ENCODE assay signal across 13 cellular contexts in genomic region chr10:79275431-79275851, GRCh38.
A peak's percentile ranks its signal among the peaks of the same experiment; 100 is the strongest.
DNase-seq lines count a peak whose midpoint lies in the region; ATAC-seq, FAIRE-seq and TF ChIP-seq lines count a peak whose summit lies in the region.
"Had no signal": no experiment of that assay in that cellular context is flagged by ENCODE, and none has a peak within 500 bp of the region (broad histone marks: within the 10 kb centered on the region; RNA-seq: fewer than 3 reads in every experiment).

No MANE protein-coding gene starts in this region.

- H3K27ac ChIP-seq in pancreas = peak overlapping the region; percentile 51 to 67 (median 64)
- H3K27ac ChIP-seq in vagina = peak overlapping the region; percentile 83
- H3K27ac ChIP-seq: 22Rv1 had no signal

- H3K36me3 Mint-ChIP-seq in glutamatergic neuron (ENCODE audit: unreplicated experiment) = peaks cover 1% of the 10 kb centered on the region

- H3K27me3 Mint-ChIP-seq in glutamatergic neuron (ENCODE audit: unreplicated experiment) = peaks cover 45% of the 10 kb centered on the region

- peak overlapping the region; percentile 82 for H3K27ac Mint-ChIP-seq in glutamatergic neuron (ENCODE audit: unreplicated experiment)

- peaks cover 61% of the 10 kb centered on the region for H3K4me1 Mint-ChIP-seq in glutamatergic neuron (ENCODE audit: low read depth, unreplicated experiment)

- H3K27me3 ChIP-seq in pancreas = no peaks in the 10 kb centered on the region
- H3K27me3 ChIP-seq in vagina = no peaks in the 10 kb centered on the region

- intact Hi-C loops in pancreas (cut with DNase I) = no loop called here
- intact Hi-C loops in vagina (cut with DNase I) = no loop called here

- no peak for FAIRE-seq in pancreas (lab: Jason Lieb, UNC)
- FAIRE-seq: K562, RCC 7860 had no signal

- peaks cover 43% of the 10 kb centered on the region for H3K9me3 Mint-ChIP-seq in glutamatergic neuron (ENCODE audit: unreplicated experiment)

- 67 to 71% methylated on average over 10 of the region's 10 CpGs for WGBS in pancreas, 2 donors

- ATAC-seq in pancreas = peak; percentile 23 to 39 (median 30)
- ATAC-seq in HG02623 (IDR thresholded peaks at IDR 0.05; ENCODE audit: unreplicated experiment) = no peak
- ATAC-seq in GM21515 (IDR thresholded peaks at IDR 0.05; ENCODE audit: unreplicated experiment) = no peak
- ATAC-seq: K562 had no signal

- no peak overlapping the region for H3K4me3 ChIP-seq in pancreas
- H3K4me3 ChIP-seq in vagina = no peak overlapping the region
- H3K4me3 ChIP-seq: K562 had no signal

- no peak overlapping the region for H3K4me3 Mint-ChIP-seq in glutamatergic neuron (ENCODE audit: unreplicated experiment)

- H3K36me3 ChIP-seq in pancreas (peaks cover 0 to 14% (median 3%) of the 10 kb centered on the region in 3 donors), vagina (peaks cover 0 to 17% of the 10 kb centered on the region in 2 donors)

- TF ChIP-seq POLR2A in vagina (IDR thresholded peaks at IDR 0.05) = no peak

- H3K9me3 ChIP-seq in pancreas = no peaks in the 10 kb centered on the region
- H3K9me3 ChIP-seq in vagina = no peaks in the 10 kb centered on the region

- H3K4me1 ChIP-seq in pancreas (peaks cover 0 to 15% (median 10%) of the 10 kb centered on the region in 3 donors), vagina (peaks cover 56% of the 10 kb centered on the region)

- peak; percentile 65 for DNase-seq in DMS 273 (lab: John Stamatoyannopoulos, UW; ENCODE audit: unreplicated experiment)
- DNase-seq in DMS 273 treated with DMSO at 0.1 percent for 48 hours (lab: John Stamatoyannopoulos, UW) = no peak
- no peak for DNase-seq in glutamatergic neuron
- peak in 1 of 6 donors; percentile 34 for DNase-seq in pancreas
- no peak for DNase-seq in vagina (ENCODE audit: extremely low spot score in 2 of 2)
- DNase-seq in foreskin melanocyte = no peak
- DNase-seq: activated T-cell treated with anti-CD3 and anti-CD28 coated beads, Interleukin-2, amount 50 U/mL, for 48 hours; stimulated activated CD4-positive, alpha-beta T cell treated with anti-CD3 and anti-CD28 coated beads, Interleukin-4, amount 100 ng/mL, for 1 hour had no signal

- TF ChIP-seq CTCF in glutamatergic neuron (IDR thresholded peaks at IDR 0.05; ENCODE audit: partially characterized antibody, unreplicated experiment) = no peak
- TF ChIP-seq CTCF in pancreas (IDR thresholded peaks at IDR 0.05) = no peak
- no peak for TF ChIP-seq CTCF in vagina (IDR thresholded peaks at IDR 0.05)

Comparison
In these comparisons a context has a peak if more than half of its experiments do, and no peak if none do; other contexts are left out.
1. ATAC-seq: peak in pancreas (4 of 4); none in HG02623 (single experiment) and GM21515 (single experiment).